In the genomic region with DNA sequence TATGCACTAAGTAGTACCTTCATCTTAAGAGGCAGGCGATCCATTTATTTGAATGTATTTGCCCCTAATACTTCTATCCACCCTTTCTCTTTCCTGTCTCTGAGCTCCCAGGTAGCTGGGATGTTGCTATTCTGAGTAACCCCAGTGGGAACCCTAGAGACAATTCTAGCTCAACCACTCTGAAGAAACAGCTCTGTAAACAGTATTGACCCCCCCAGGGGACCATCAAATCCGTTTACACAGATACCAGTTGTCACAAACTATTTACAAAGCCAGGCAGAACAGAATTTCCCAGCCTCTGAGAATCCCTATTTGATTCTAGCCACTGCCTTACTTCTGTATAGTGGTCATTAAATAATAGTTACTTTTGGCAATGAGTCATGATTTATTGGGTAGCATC, we compare ENCODE assay signal across 16 cellular contexts.
"Had no signal": no experiment of that assay in that cellular context is flagged by ENCODE, and none has a peak within 500 bp of the region (broad histone marks: within the 10 kb centered on the region; RNA-seq: fewer than 3 reads in every experiment).

No MANE protein-coding gene starts in this region.

- H3K27ac Mint-ChIP-seq: activated CD8-positive, alpha-beta T cell treated with anti-CD3 and anti-CD28 coated beads, Interleukin-2, amount 10 ng/mL, durations not matched to agents 7 days and 5 days; activated naive CD8-positive, alpha-beta T cell treated with anti-CD3 and anti-CD28 coated beads, Interleukin-2, amount 10 ng/mL, durations not matched to agents 7 days and 5 days; immature natural killer cell; natural killer cell treated with Interleukin-12 subunit alpha and Interleukin-12 subunit beta and Interleukin-15 and Interleukin-18, amount 100 ng/mL, for 72 hours; stimulated activated memory B cell treated with anti-CD40 and anti-IgM and Interleukin-4, amounts not matched to agents 10 μg/mL and 1 μg/mL and 100 μg/mL, for 72 hours had no signal

- H3K4me1 ChIP-seq: spleen, tibial nerve, vagina had no signal

- H3K4me3 ChIP-seq: prostate gland, right lobe of liver, spleen, tibial nerve, vagina had no signal

- DNase-seq: activated CD8-positive, alpha-beta memory T cell treated with anti-CD3 and anti-CD28 coated beads, Interleukin-2, amount 50 U/mL, for 48 hours; activated CD8-positive, alpha-beta T cell treated with anti-CD3 and anti-CD28 coated beads, Interleukin-2, amount 10 ng/mL, durations not matched to agents 7 days and 5 days; activated naive CD8-positive, alpha-beta T cell treated with anti-CD3 and anti-CD28 coated beads, Interleukin-2, amount 10 ng/mL, durations not matched to agents 7 days and 5 days; anterior cingulate cortex; hippocampal formation; immature natural killer cell; left cardiac atrium; occipital lobe; right lobe of liver; spleen; stimulated activated CD4-positive, alpha-beta T cell treated with anti-CD3 and anti-CD28 coated beads, Interleukin-1b, Interleukin-23, amount 100 ng/mL, for 48 hours had no signal

- H3K27me3 Mint-ChIP-seq: activated naive CD8-positive, alpha-beta T cell treated with anti-CD3 and anti-CD28 coated beads, Interleukin-2, amount 10 ng/mL, durations not matched to agents 7 days and 5 days; natural killer cell treated with Interleukin-12 subunit alpha and Interleukin-12 subunit beta and Interleukin-15 and Interleukin-18, amount 100 ng/mL, for 72 hours; stimulated activated memory B cell treated with anti-CD40 and anti-IgM and Interleukin-4, amounts not matched to agents 10 μg/mL and 1 μg/mL and 100 μg/mL, for 72 hours had no signal

- H3K4me3 Mint-ChIP-seq: activated CD8-positive, alpha-beta T cell treated with anti-CD3 and anti-CD28 coated beads, Interleukin-2, amount 10 ng/mL, durations not matched to agents 7 days and 5 days; activated naive CD8-positive, alpha-beta T cell treated with anti-CD3 and anti-CD28 coated beads, Interleukin-2, amount 10 ng/mL, durations not matched to agents 7 days and 5 days; immature natural killer cell; natural killer cell treated with Interleukin-12 subunit alpha and Interleukin-12 subunit beta and Interleukin-15 and Interleukin-18, amount 100 ng/mL, for 72 hours; stimulated activated memory B cell treated with anti-CD40 and anti-IgM and Interleukin-4, amounts not matched to agents 10 μg/mL and 1 μg/mL and 100 μg/mL, for 72 hours had no signal

- H3K9me3 Mint-ChIP-seq: activated naive CD8-positive, alpha-beta T cell treated with anti-CD3 and anti-CD28 coated beads, Interleukin-2, amount 10 ng/mL, durations not matched to agents 7 days and 5 days had no signal

- H3K4me1 Mint-ChIP-seq: activated naive CD8-positive, alpha-beta T cell treated with anti-CD3 and anti-CD28 coated beads, Interleukin-2, amount 10 ng/mL, durations not matched to agents 7 days and 5 days; immature natural killer cell; stimulated activated memory B cell treated with anti-CD40 and anti-IgM and Interleukin-4, amounts not matched to agents 10 μg/mL and 1 μg/mL and 100 μg/mL, for 72 hours had no signal

- H3K27ac ChIP-seq: right lobe of liver, spleen, tibial nerve, vagina had no signal

- H3K36me3 ChIP-seq: prostate gland, right lobe of liver, spleen, vagina had no signal

- ATAC-seq: activated CD8-positive, alpha-beta T cell treated with anti-CD3 and anti-CD28 coated beads, Interleukin-2, amount 10 ng/mL, durations not matched to agents 7 days and 5 days; left cardiac atrium; natural killer cell treated with Interleukin-12 subunit alpha and Interleukin-12 subunit beta and Interleukin-15 and Interleukin-18, amount 100 ng/mL, for 72 hours; stimulated activated memory B cell treated with anti-CD40 and anti-IgM and Interleukin-4, amounts not matched to agents 10 μg/mL and 1 μg/mL and 100 μg/mL, for 72 hours had no signal

- H3K36me3 Mint-ChIP-seq: activated naive CD8-positive, alpha-beta T cell treated with anti-CD3 and anti-CD28 coated beads, Interleukin-2, amount 10 ng/mL, durations not matched to agents 7 days and 5 days; natural killer cell treated with Interleukin-12 subunit alpha and Interleukin-12 subunit beta and Interleukin-15 and Interleukin-18, amount 100 ng/mL, for 72 hours; stimulated activated memory B cell treated with anti-CD40 and anti-IgM and Interleukin-4, amounts not matched to agents 10 μg/mL and 1 μg/mL and 100 μg/mL, for 72 hours had no signal

- H3K27me3 ChIP-seq: right lobe of liver, spleen, tibial nerve, vagina had no signal
